ENCODE assay signal across 9 cellular contexts in the genomic region with DNA sequence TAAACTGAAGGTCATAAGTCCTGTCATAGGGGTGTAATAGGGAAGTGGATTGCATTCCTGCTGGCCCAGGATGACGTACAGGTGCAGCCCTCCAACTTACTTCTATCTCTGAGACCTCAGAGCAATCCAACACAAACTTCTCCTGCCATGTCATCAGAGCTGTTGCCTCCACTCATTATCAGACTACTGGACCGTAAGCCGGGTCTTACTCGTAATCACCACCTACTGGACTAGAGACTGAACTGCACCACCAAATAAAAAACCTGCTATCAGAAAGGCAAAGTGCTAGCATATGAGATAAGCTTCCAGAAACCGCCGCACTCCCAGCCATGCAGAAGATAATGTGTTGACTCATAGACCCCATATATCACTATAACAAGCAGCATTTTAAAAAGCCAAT.
A peak's percentile ranks its signal among the peaks of the same experiment; 100 is the strongest.
DNase-seq lines count a peak whose midpoint lies in the region; ATAC-seq, FAIRE-seq and TF ChIP-seq lines count a peak whose summit lies in the region.
"Had no signal": no experiment of that assay in that cellular context is flagged by ENCODE, and none has a peak within 500 bp of the region (broad histone marks: within the 10 kb centered on the region; RNA-seq: fewer than 3 reads in every experiment).

No MANE protein-coding gene starts in this region.

- no peaks in the 10 kb centered on the region for H3K36me3 Mint-ChIP-seq in astrocyte (ENCODE audit: low read depth, unreplicated experiment)
- no peaks in the 10 kb centered on the region for H3K36me3 Mint-ChIP-seq in activated CD8-positive, alpha-beta memory T cell treated with anti-CD3 and anti-CD28 coated beads, Interleukin-2, amount 10 ng/mL, durations not matched to agents 7 days and 5 days

- H2AK5ac ChIP-seq in mesenchymal stem cell (ENCODE audit: low read length, severe bottlenecking), result no peak overlapping the region

- H3K4ac ChIP-seq in mesenchymal stem cell (ENCODE audit: low read depth in 1 of 2, low read length in 2 of 2), result no peak overlapping the region

- H3K27ac ChIP-seq in astrocyte (ENCODE audit: low read depth, low read length) (no peak overlapping the region), mesenchymal stem cell (ENCODE audit: low read length, poor library complexity, severe bottlenecking) (no peak overlapping the region)
- H3K27ac ChIP-seq: thoracic aorta had no signal

- H3K79me1 ChIP-seq in mesenchymal stem cell (replicated peaks; ENCODE audit: low read length, poor library complexity, severe bottlenecking), result no peaks in the 10 kb centered on the region

- no peak overlapping the region for H3K27ac Mint-ChIP-seq in astrocyte (ENCODE audit: unreplicated experiment)
- H3K27ac Mint-ChIP-seq in activated CD8-positive, alpha-beta memory T cell treated with anti-CD3 and anti-CD28 coated beads, Interleukin-2, amount 10 ng/mL, durations not matched to agents 7 days and 5 days, result no peak overlapping the region

- FAIRE-seq in astrocyte (lab: Jason Lieb, UNC), result no peak

- H3K27me3 ChIP-seq in astrocyte (ENCODE audit: insufficient read depth, low read length), result no peaks in the 10 kb centered on the region
- no peaks in the 10 kb centered on the region for H3K27me3 ChIP-seq in mesenchymal stem cell (ENCODE audit: control insufficient read depth in 1 of 2, insufficient read depth in 1 of 2, low read length in 2 of 2)

- H3K9ac ChIP-seq in astrocyte (ENCODE audit: low read length) (no peak overlapping the region), mesenchymal stem cell (ENCODE audit: low read length) (no peak overlapping the region)

- H3K4me3 Mint-ChIP-seq in astrocyte (ENCODE audit: unreplicated experiment), result no peak overlapping the region
- no peak overlapping the region for H3K4me3 Mint-ChIP-seq in activated CD8-positive, alpha-beta memory T cell treated with anti-CD3 and anti-CD28 coated beads, Interleukin-2, amount 10 ng/mL, durations not matched to agents 7 days and 5 days

- no peak overlapping the region for H4K91ac ChIP-seq in mesenchymal stem cell (ENCODE audit: low read length)

- no peak overlapping the region for H3K23ac ChIP-seq in mesenchymal stem cell (ENCODE audit: low read length in 2 of 2)

- H3K27me3 Mint-ChIP-seq in astrocyte (ENCODE audit: low read depth, unreplicated experiment), result no peaks in the 10 kb centered on the region
- no peaks in the 10 kb centered on the region for H3K27me3 Mint-ChIP-seq in activated CD8-positive, alpha-beta memory T cell treated with anti-CD3 and anti-CD28 coated beads, Interleukin-2, amount 10 ng/mL, durations not matched to agents 7 days and 5 days

- H3K36me3 ChIP-seq in astrocyte (ENCODE audit: insufficient read depth, low read length) (no peaks in the 10 kb centered on the region), mesenchymal stem cell (ENCODE audit: control insufficient read depth in 1 of 2, insufficient read depth in 2 of 2, low read depth in 1 of 2, low read length in 2 of 2) (no peaks in the 10 kb centered on the region)
- H3K36me3 ChIP-seq: thoracic aorta had no signal

- no peak overlapping the region for H2BK15ac ChIP-seq in mesenchymal stem cell (ENCODE audit: low read depth, poor library complexity, severe bottlenecking)

- H3K4me1 ChIP-seq in astrocyte (ENCODE audit: insufficient read depth, low read length) (no peaks in the 10 kb centered on the region), mesenchymal stem cell (ENCODE audit: control insufficient read depth, insufficient read depth, low read depth, low read length) (no peaks in the 10 kb centered on the region)

- CTCF ChIA-PET in activated CD8-positive, alpha-beta memory T cell treated with anti-CD3 and anti-CD28 coated beads, Interleukin-2, amount 10 ng/mL, durations not matched to agents 7 days and 5 days (lab: Charles Lee), result no interaction called here

- no peak overlapping the region for H2BK12ac ChIP-seq in mesenchymal stem cell (ENCODE audit: low read length in 2 of 2)

- H4K20me1 ChIP-seq in astrocyte (ENCODE audit: insufficient read depth, low read length), result no peaks in the 10 kb centered on the region

- no peak overlapping the region for H2BK5ac ChIP-seq in mesenchymal stem cell (ENCODE audit: low read depth, low read length, poor library complexity, severe bottlenecking)

- H2BK120ac ChIP-seq in mesenchymal stem cell (ENCODE audit: low read depth, low read length), result no peak overlapping the region

- H3K9me3 ChIP-seq in astrocyte (ENCODE audit: insufficient read depth, low read depth, low read length) (no peaks in the 10 kb centered on the region), mesenchymal stem cell (ENCODE audit: control insufficient read depth, low read length) (peaks cover 5% of the 10 kb centered on the region)
- H3K9me3 ChIP-seq: thoracic aorta had no signal

- DNase-seq in GM13977 (ENCODE audit: low spot score), result no peak
- peak; percentile 24 for DNase-seq in KBM-7
- peak; percentile 8 for DNase-seq in astrocyte (ENCODE audit: low read depth)
- DNase-seq in mesenchymal stem cell, result peak; percentile 33
- no peak for DNase-seq in GF-D8 (lab: John Stamatoyannopoulos, UW)
- DNase-seq in activated CD8-positive, alpha-beta memory T cell treated with anti-CD3 and anti-CD28 coated beads, Interleukin-2, amount 10 ng/mL, durations not matched to agents 7 days and 5 days, result no peak
- DNase-seq in NCI-H146 (lab: John Stamatoyannopoulos, UW), result no peak
- DNase-seq in activated naive CD4-positive, alpha-beta T cell treated with anti-CD3 and anti-CD28 coated beads, Interleukin-2, amount 50 U/mL, for 16 hours, result no peak

- no peak overlapping the region for H2AFZ ChIP-seq in astrocyte (ENCODE audit: low read depth, low read length)
- H2AFZ ChIP-seq in mesenchymal stem cell (ENCODE audit: low read depth, low read length), result no peak overlapping the region

- H4K8ac ChIP-seq in mesenchymal stem cell (ENCODE audit: low read length), result no peak overlapping the region

- ATAC-seq in activated CD8-positive, alpha-beta memory T cell treated with anti-CD3 and anti-CD28 coated beads, Interleukin-2, amount 10 ng/mL, durations not matched to agents 7 days and 5 days, result no peak

- WGBS in mesenchymal stem cell, result 46% methylated on average over 6 of the region's 6 CpGs

- in situ Hi-C loops in GM13977 (cut with MboI; ENCODE audit: low pct_unique_long_range_greater_than_20kb, low sequenced_read_pairs, unreplicated experiment) (no loop called here), KBM-7 (cut with MboI; ENCODE audit: low pct_unique_long_range_greater_than_20kb, low sequenced_read_pairs) (no loop called here)

- no peak overlapping the region for H3K4me2 ChIP-seq in astrocyte (ENCODE audit: low read length)
- H3K4me2 ChIP-seq in mesenchymal stem cell (ENCODE audit: low read length, poor library complexity, severe bottlenecking), result no peak overlapping the region

- no peaks in the 10 kb centered on the region for H3K4me1 Mint-ChIP-seq in astrocyte (ENCODE audit: low read depth, unreplicated experiment)
- no peaks in the 10 kb centered on the region for H3K4me1 Mint-ChIP-seq in activated CD8-positive, alpha-beta memory T cell treated with anti-CD3 and anti-CD28 coated beads, Interleukin-2, amount 10 ng/mL, durations not matched to agents 7 days and 5 days

- H3K79me2 ChIP-seq in astrocyte (ENCODE audit: insufficient read depth, low read length), result no peaks in the 10 kb centered on the region

- H3K18ac ChIP-seq in mesenchymal stem cell (ENCODE audit: low read depth in 1 of 2, low read length in 2 of 2), result no peak overlapping the region

- no peaks in the 10 kb centered on the region for H3K9me3 Mint-ChIP-seq in astrocyte (ENCODE audit: unreplicated experiment)
- peaks cover 2% of the 10 kb centered on the region for H3K9me3 Mint-ChIP-seq in activated CD8-positive, alpha-beta memory T cell treated with anti-CD3 and anti-CD28 coated beads, Interleukin-2, amount 10 ng/mL, durations not matched to agents 7 days and 5 days (ENCODE audit: low read depth)

- TF ChIP-seq CTCF in GM13977 (IDR thresholded peaks at IDR 0.05; ENCODE audit: extremely low read depth, insufficient read depth, missing control alignments), result peak; percentile 50
- peak; percentile 33 for TF ChIP-seq CTCF in astrocyte (IDR thresholded peaks at IDR 0.05; ENCODE audit: insufficient read depth, low read depth, low read length)

- no peak overlapping the region for H3K4me3 ChIP-seq in astrocyte (ENCODE audit: insufficient read depth, low read depth, low read length)
- H3K4me3 ChIP-seq in mesenchymal stem cell (ENCODE audit: insufficient read depth in 1 of 2, low read depth in 1 of 2, low read length in 2 of 2), result no peak overlapping the region
- H3K4me3 ChIP-seq: thoracic aorta had no signal

- no peak overlapping the region for H3K14ac ChIP-seq in mesenchymal stem cell (ENCODE audit: low read length in 2 of 2)

Comparison
In these comparisons a context has a peak if more than half of its experiments do, and no peak if none do; other contexts are left out.
1. DNase-seq: peak in KBM-7 (single experiment), astrocyte (single experiment) and mesenchymal stem cell (single experiment); none in GM13977 (single experiment), GF-D8 (single experiment), activated CD8-positive, alpha-beta memory T cell treated with anti-CD3 and anti-CD28 coated beads, Interleukin-2, amount 10 ng/mL, durations not matched to agents 7 days and 5 days (single experiment), NCI-H146 (single experiment) and activated naive CD4-positive, alpha-beta T cell treated with anti-CD3 and anti-CD28 coated beads, Interleukin-2, amount 50 U/mL, for 16 hours (single experiment).